ENCODE assay signal across 20 cellular contexts in genomic region chr3:2735392-2735894, GRCh38.
DNase-seq lines count a peak whose midpoint lies in the region; ATAC-seq and TF ChIP-seq lines count a peak whose summit lies in the region.
"Had no signal": no experiment of that assay in that cellular context is flagged by ENCODE, and none has a peak within 500 bp of the region (broad histone marks: within the 10 kb centered on the region; RNA-seq: fewer than 3 reads in every experiment).

No MANE protein-coding gene starts in this region.

- POLR2A ChIA-PET in RWPE1 (lab: Yijun Ruan, JAX; ENCODE audit: low non-redundant PET): no interaction called here

- H3K36me3 Mint-ChIP-seq in Calu3 (ENCODE audit: insufficient read depth, unreplicated experiment): no peaks in the 10 kb centered on the region

- no TSS peak for BruUV-seq in Calu3 (replicated peaks; lab: Mats Ljungman, UMichigan)

- intact Hi-C loops in Calu3 (cut with micrococcal nuclease; ENCODE audit: unreplicated experiment): no loop called here

- H3K4me1 Mint-ChIP-seq in Calu3 (ENCODE audit: low read depth, unreplicated experiment): no peaks in the 10 kb centered on the region

- TF ChIP-seq CTCF in Calu3 (IDR thresholded peaks at IDR 0.05; ENCODE audit: unreplicated experiment): no peak
- no peak for TF ChIP-seq CTCF in RWPE1 (conservative IDR thresholded peaks at IDR 0.05; ENCODE audit: low read depth)

- CTCF ChIA-PET in Calu3 (lab: Charles Lee): no interaction called here
- CTCF ChIA-PET in RWPE1 (lab: Yijun Ruan, JAX): no interaction called here

- ATAC-seq in HG03159 (IDR thresholded peaks at IDR 0.05; ENCODE audit: unreplicated experiment) (peak; percentile 52), GM18868 (IDR thresholded peaks at IDR 0.05; ENCODE audit: unreplicated experiment) (no peak), HG02970 (IDR thresholded peaks at IDR 0.05; ENCODE audit: low FRiP score, unreplicated experiment) (no peak)

- no peak overlapping the region for H3K27ac ChIP-seq in RWPE1
- H3K27ac ChIP-seq: BLaER1 had no signal

- peak; percentile 47 for DNase-seq in DMS53 treated with DMSO at 0.1 percent for 48 hours (lab: John Stamatoyannopoulos, UW; ENCODE audit: unreplicated experiment)
- peak; percentile 57 for DNase-seq in DMS79 treated with DMSO at 0.1 percent for 48 hours (lab: John Stamatoyannopoulos, UW)
- peak; percentile 78 for DNase-seq in NCI-H510A treated with DMSO at 0.1 percent for 48 hours (lab: John Stamatoyannopoulos, UW)
- DNase-seq in Calu3: no peak
- DNase-seq in RWPE1 (ENCODE audit: low spot score): no peak
- DNase-seq: CD4-positive, alpha-beta T cell; COR-L47; DMS 273 treated with DMSO at 0.1 percent for 48 hours; KG1; NCI-H1694 treated with DMSO at 0.1 percent for 48 hours; NCI-H2227 treated with DMSO at 0.1 percent for 48 hours; NCI-H69; NK-92 treated with Interleukin-12 subunit alpha and Interleukin-12 subunit beta, amount 100 ng/mL, for 24 hours; SIG-M5; SK-N-SH; T-helper 2 cell had no signal

- no peaks in the 10 kb centered on the region for H3K27me3 Mint-ChIP-seq in Calu3 (ENCODE audit: unreplicated experiment)

- H3K4me3 Mint-ChIP-seq in Calu3 (ENCODE audit: low read depth, unreplicated experiment): no peak overlapping the region
- H3K4me3 Mint-ChIP-seq: CD4-positive, alpha-beta T cell had no signal

- H3K27ac Mint-ChIP-seq in Calu3 (ENCODE audit: unreplicated experiment): no peak overlapping the region
- H3K27ac Mint-ChIP-seq: CD4-positive, alpha-beta T cell had no signal

- H3K9me3 Mint-ChIP-seq in Calu3 (ENCODE audit: low read depth, unreplicated experiment): peaks cover 3% of the 10 kb centered on the region
- H3K9me3 Mint-ChIP-seq: CD4-positive, alpha-beta T cell had no signal

Comparison
In these comparisons a context has a peak if more than half of its experiments do, and no peak if none do; other contexts are left out.
1. DNase-seq: peak in DMS53 treated with DMSO at 0.1 percent for 48 hours (single experiment), DMS79 treated with DMSO at 0.1 percent for 48 hours (single experiment) and NCI-H510A treated with DMSO at 0.1 percent for 48 hours (single experiment); none in Calu3 (single experiment) and RWPE1 (single experiment).